In genomic region chr17:31490991-31491793, GRCh38 we compare ENCODE assay signal across 11 cellular contexts.
DNase-seq lines count a peak whose midpoint lies in the region; ATAC-seq lines count a peak whose summit lies in the region.
"Had no signal": no experiment of that assay in that cellular context is flagged by ENCODE, and none has a peak within 500 bp of the region (broad histone marks: within the 10 kb centered on the region; RNA-seq: fewer than 3 reads in every experiment).

No MANE protein-coding gene starts in this region.

- peaks cover 73 to 87% of the 10 kb centered on the region in 2 donors for H3K4me1 ChIP-seq in duodenal mucosa (ENCODE audit: control insufficient read depth in 1 of 2, insufficient read depth in 2 of 2, low read length in 2 of 2)

- no peaks in the 10 kb centered on the region for H3K9me3 Mint-ChIP-seq in activated naive CD4-positive, alpha-beta T cell treated with anti-CD3 and anti-CD28 coated beads, Interleukin-2, amount 50 U/mL, for 24 hours

- H3K4me3 Mint-ChIP-seq in activated naive CD4-positive, alpha-beta T cell treated with anti-CD3 and anti-CD28 coated beads, Interleukin-2, amount 50 U/mL, for 24 hours: peak overlapping the region; percentile 91

- H3K27me3 ChIP-seq in duodenal mucosa (ENCODE audit: control insufficient read depth in 1 of 2, insufficient read depth in 2 of 2, low read length in 2 of 2): no peaks in the 10 kb centered on the region

- ATAC-seq in GM18907 (IDR thresholded peaks at IDR 0.05; ENCODE audit: unreplicated experiment): no peak

- H3K27me3 Mint-ChIP-seq in activated naive CD4-positive, alpha-beta T cell treated with anti-CD3 and anti-CD28 coated beads, Interleukin-2, amount 50 U/mL, for 24 hours: no peaks in the 10 kb centered on the region

- H3K4me1 Mint-ChIP-seq in activated naive CD4-positive, alpha-beta T cell treated with anti-CD3 and anti-CD28 coated beads, Interleukin-2, amount 50 U/mL, for 24 hours: peaks cover 80% of the 10 kb centered on the region

- no peaks in the 10 kb centered on the region for H3K36me3 ChIP-seq in duodenal mucosa (ENCODE audit: control insufficient read depth in 1 of 2, insufficient read depth in 2 of 2, low read length in 2 of 2)

- H3K4me3 ChIP-seq in duodenal mucosa (ENCODE audit: low read depth in 1 of 2, low read length in 2 of 2): peak overlapping the region; percentile 4 to 33
- H3K4me3 ChIP-seq: SK-N-MC had no signal

- peak overlapping the region; percentile 30 to 56 for H3K9ac ChIP-seq in duodenal mucosa (ENCODE audit: low read depth in 1 of 2, low read length in 2 of 2)
- H3K9ac ChIP-seq: KMS-11 had no signal

- peak overlapping the region; percentile 78 for H3K27ac Mint-ChIP-seq in activated naive CD4-positive, alpha-beta T cell treated with anti-CD3 and anti-CD28 coated beads, Interleukin-2, amount 50 U/mL, for 24 hours

- H3K9me3 ChIP-seq in duodenal mucosa (ENCODE audit: control insufficient read depth in 1 of 2, low read length in 2 of 2): no peaks in the 10 kb centered on the region

- DNase-seq in activated naive CD4-positive, alpha-beta T cell (lab: John Stamatoyannopoulos, UW): no peak
- DNase-seq in NOMO-1 (lab: John Stamatoyannopoulos, UW; ENCODE audit: unreplicated experiment in 2 of 2) (peak; percentile 77 to 87), inferior parietal cortex (ENCODE audit: extremely low spot score) (no peak), LoVo (ENCODE audit: low spot score) (no peak)
- DNase-seq: aorta had no signal

- H3K36me3 Mint-ChIP-seq in activated naive CD4-positive, alpha-beta T cell treated with anti-CD3 and anti-CD28 coated beads, Interleukin-2, amount 50 U/mL, for 24 hours: peaks cover 2% of the 10 kb centered on the region

- H3K27ac ChIP-seq in duodenal mucosa (ENCODE audit: low read depth, low read length) (no peak overlapping the region), temporal lobe (ENCODE audit: low read depth, low read length) (peak overlapping the region; percentile 50)
- H3K27ac ChIP-seq: KMS-11, SK-N-MC had no signal

Comparison
In these comparisons a context has a peak if more than half of its experiments do, and no peak if none do; other contexts are left out.
1. DNase-seq: peak in NOMO-1 (2 of 2); none in activated naive CD4-positive, alpha-beta T cell (0 of 4), inferior parietal cortex (single experiment) and LoVo (single experiment).